ENCODE assay signal across 1 cellular context in the genomic region with DNA sequence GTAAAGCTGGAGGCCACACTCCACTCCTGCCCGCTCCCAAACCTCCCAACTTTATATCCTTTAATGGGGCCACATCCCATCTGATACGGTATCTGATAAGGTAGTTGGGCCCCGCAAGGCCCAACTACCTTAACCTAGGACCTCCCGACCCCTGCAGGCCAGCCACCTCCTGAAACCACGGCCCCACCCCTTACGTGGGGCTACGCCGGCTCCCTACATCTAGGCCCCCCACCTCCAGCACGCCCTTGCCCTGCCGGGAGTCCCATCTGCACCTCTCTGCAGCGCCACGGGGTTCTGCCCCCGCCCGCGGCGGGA.
TF ChIP-seq lines count a peak whose summit lies in the region.

No MANE protein-coding gene starts in this region.

TF ChIP-seq in HEK293T, 16 proteins besides CTCF, POLR2A, EP300 and RAD21:
- TF ChIP-seq FOXM1 (IDR thresholded peaks at IDR 0.05; ENCODE audit: borderline replicate concordance) (no peak), ZNF384 (IDR thresholded peaks at IDR 0.05) (no peak), FOXA1 (IDR thresholded peaks at IDR 0.05) (no peak), ELF4 (IDR thresholded peaks at IDR 0.05) (no peak), SP1 (IDR thresholded peaks at IDR 0.05) (no peak), HDGF (IDR thresholded peaks at IDR 0.05; ENCODE audit: borderline replicate concordance) (no peak), L3MBTL2 (conservative IDR thresholded peaks at IDR 0.05) (no peak), TARDBP (IDR thresholded peaks at IDR 0.05) (no peak), NFRKB (IDR thresholded peaks at IDR 0.05) (no peak), LEF1 (IDR thresholded peaks at IDR 0.05; ENCODE audit: borderline replicate concordance) (no peak), BHLHE40 (IDR thresholded peaks at IDR 0.05; ENCODE audit: borderline replicate concordance) (no peak), SUZ12 (IDR thresholded peaks at IDR 0.05) (no peak), ARNT (IDR thresholded peaks at IDR 0.05) (no peak), FOXK2 (IDR thresholded peaks at IDR 0.05) (no peak), CTBP1 (IDR thresholded peaks at IDR 0.05; ENCODE audit: borderline replicate concordance) (no peak)
- TF ChIP-seq, protein P1, sequence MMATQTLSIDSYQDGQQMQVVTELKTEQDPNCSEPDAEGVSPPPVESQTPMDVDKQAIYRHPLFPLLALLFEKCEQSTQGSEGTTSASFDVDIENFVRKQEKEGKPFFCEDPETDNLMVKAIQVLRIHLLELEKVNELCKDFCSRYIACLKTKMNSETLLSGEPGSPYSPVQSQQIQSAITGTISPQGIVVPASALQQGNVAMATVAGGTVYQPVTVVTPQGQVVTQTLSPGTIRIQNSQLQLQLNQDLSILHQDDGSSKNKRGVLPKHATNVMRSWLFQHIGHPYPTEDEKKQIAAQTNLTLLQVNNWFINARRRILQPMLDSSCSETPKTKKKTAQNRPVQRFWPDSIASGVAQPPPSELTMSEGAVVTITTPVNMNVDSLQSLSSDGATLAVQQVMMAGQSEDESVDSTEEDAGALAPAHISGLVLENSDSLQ (IDR thresholded peaks at IDR 0.05): no peak
